Comparison of ENCODE assay signal across 8 cellular contexts in genomic region chr12:991350-992278, GRCh38. TPM values are rescaled to one million over a fixed set of nuclear protein-coding genes. Genes with fewer than 3 reads are reported as not detected.
DNase-seq lines count a peak whose midpoint lies in the region; ATAC-seq and TF ChIP-seq lines count a peak whose summit lies in the region.

No MANE protein-coding gene starts in this region.

- H3K27me3 ChIP-seq in SJCRH30 (no peaks in the 10 kb centered on the region), dorsolateral prefrontal cortex (no peaks in the 10 kb centered on the region), testis (no peaks in the 10 kb centered on the region)

- 3 to 8% methylated on average over 25 to 34 of the region's 48 CpGs for WGBS in testis, 2 donors

- H3K27ac ChIP-seq in SJCRH30: peak overlapping the region; percentile 97; the same call in 1 of the 2 replicates
- peak overlapping the region in 58 of 59 donors; percentile 24 to 99 (median 96) for H3K27ac ChIP-seq in dorsolateral prefrontal cortex
- H3K27ac ChIP-seq in testis: peak overlapping the region; percentile 92 to 97

- DNase-seq in activated T-cell treated with anti-CD3 and anti-CD28 coated beads for 4 hours (peak; percentile 5), SJCRH30 (peak; percentile 27 to 72), dorsolateral prefrontal cortex (peak in 3 of 10 donors; percentile 16 to 27 (median 21)), medulla oblongata (ENCODE audit: extremely low spot score) (peak; percentile 35), testis (peak; percentile 54), activated gamma-delta T cell (lab: John Stamatoyannopoulos, UW) (no peak)
- no peak for DNase-seq in activated T-cell treated with anti-CD3 and anti-CD28 coated beads, Interleukin-2, amount 50 U/mL, for 1 hour

- H3K9me3 ChIP-seq in SJCRH30 (replicated peaks) (no peaks in the 10 kb centered on the region), testis (no peaks in the 10 kb centered on the region)

- TF ChIP-seq CTCF in dorsolateral prefrontal cortex (IDR thresholded peaks at IDR 0.05 in 54 of 56, conservative IDR thresholded peaks at IDR 0.05 in 2 of 56; ENCODE audit: low read depth in 1 of 56, partially characterized antibody in 56 of 56): no peak
- TF ChIP-seq CTCF in testis (IDR thresholded peaks at IDR 0.05): no peak

- no peak for TF ChIP-seq POLR2A in testis (IDR thresholded peaks at IDR 0.05)

- peak; percentile 18 for ATAC-seq in HG03457 (IDR thresholded peaks at IDR 0.05; ENCODE audit: unreplicated experiment)

- H3K4me1 ChIP-seq in SJCRH30 (peaks cover 24% of the 10 kb centered on the region), testis (peaks cover 15% of the 10 kb centered on the region)

- H3K4me3 ChIP-seq in SJCRH30: peak overlapping the region; percentile 97
- H3K4me3 ChIP-seq in dorsolateral prefrontal cortex: peak overlapping the region; percentile 59 to 97 (median 89)
- peak overlapping the region; percentile 85 to 96 for H3K4me3 ChIP-seq in testis

- H3K36me3 ChIP-seq in SJCRH30 (no peaks in the 10 kb centered on the region; the same call in 1 of the 2 replicates), testis (ENCODE audit: low read depth, missing control alignments) (no peaks in the 10 kb centered on the region)

- intact Hi-C loops in dorsolateral prefrontal cortex (cut with DNase I): loop anchor here (2.0 to 10.0 kb wide), 5 partner anchors 91 to 601 kb away; partner anchors contain the start of genes WNK1 (in 2 of the 2) and FBXL14 (in 1 of the 2)
- intact Hi-C loops in testis (cut with DNase I; ENCODE audit: low total_unique reads): no loop called here

RNA-seq across cellular contexts. Expression of gene ERC1, which starts 0.6 kb away (rescaled TPM):
- total RNA-seq in SJCRH30 (2014; rRNA removed; shearing (Covaris generic)): 31.5 and 36.1 TPM in 2 replicates
- 100 to 1,000 TPM in 20 of 120 experiments, 10 to 100 TPM in 100; 50.9 to 130 (median 83.8) TPM for total RNA-seq in dorsolateral prefrontal cortex
- 100 to 1,000 TPM; 106 to 109 TPM for total RNA-seq in testis
- polyA plus RNA-seq in testis (ENCODE audit: insufficient read depth, low read depth, low replicate concordance): 25.8 TPM

RNA-seq across cellular contexts. Expression of gene RAD52, which starts 42.1 kb away (rescaled TPM):
- 11.8 and 14.2 TPM in 2 replicates for total RNA-seq in SJCRH30 (2014; rRNA removed; shearing (Covaris generic))
- total RNA-seq in dorsolateral prefrontal cortex (10 to 100 TPM; 14.4 to 71.1 (median 31.1) TPM), testis (10 to 100 TPM; 20.9 to 29.1 TPM)
- polyA plus RNA-seq in testis (ENCODE audit: insufficient read depth, low read depth, low replicate concordance): 17.2 TPM

Comparison
In these comparisons a context has a peak if more than half of its experiments do, and no peak if none do; other contexts are left out.
1. DNase-seq: peak in activated T-cell treated with anti-CD3 and anti-CD28 coated beads for 4 hours (single experiment), SJCRH30 (2 of 2), medulla oblongata (single experiment) and testis (single experiment); none in activated T-cell treated with anti-CD3 and anti-CD28 coated beads, Interleukin-2, amount 50 U/mL, for 1 hour (single experiment) and activated gamma-delta T cell (single experiment).
2. Peak in every context shown above with its lines, with median percentiles within 50 percentile points of each other: H3K27ac ChIP-seq and H3K4me3 ChIP-seq.